Comparison of ENCODE assay signal across 8 cellular contexts in genomic region chr7:112937651-112938390, GRCh38.
DNase-seq lines count a peak whose midpoint lies in the region; ATAC-seq and TF ChIP-seq lines count a peak whose summit lies in the region.

No MANE protein-coding gene starts in this region.

- peaks cover 10% of the 10 kb centered on the region for H3K36me3 Mint-ChIP-seq in activated CD8-positive, alpha-beta memory T cell treated with anti-CD3 and anti-CD28 coated beads, Interleukin-2, amount 10 ng/mL, durations not matched to agents 7 days and 5 days

- H3K27ac ChIP-seq in SK-N-SH (ENCODE audit: low read depth in 2 of 2, low read length in 1 of 2) (peak overlapping the region in 1 of 2 experiments; percentile 72; a peak in 1 of 4 replicates), fibroblast of lung (ENCODE audit: insufficient read depth, low read length) (peak overlapping the region; percentile 83), skeletal muscle tissue (ENCODE audit: low read depth, low read length) (no peak overlapping the region)

- POLR2A ChIA-PET in SK-N-SH (lab: Yijun Ruan, JAX): no interaction called here

- H3K27me3 ChIP-seq in SK-N-SH (ENCODE audit: insufficient read depth) (no peaks in the 10 kb centered on the region), fibroblast of lung (ENCODE audit: control insufficient read depth, insufficient read depth, low read length) (no peaks in the 10 kb centered on the region), skeletal muscle tissue (ENCODE audit: control insufficient read depth in 3 of 3, insufficient read depth in 3 of 3, low read length in 3 of 3) (no peaks in the 10 kb centered on the region)

- peak overlapping the region; percentile 77 for H3K4me3 Mint-ChIP-seq in activated CD8-positive, alpha-beta memory T cell treated with anti-CD3 and anti-CD28 coated beads, Interleukin-2, amount 10 ng/mL, durations not matched to agents 7 days and 5 days

- no peak overlapping the region for H3K27ac Mint-ChIP-seq in activated CD8-positive, alpha-beta memory T cell treated with anti-CD3 and anti-CD28 coated beads, Interleukin-2, amount 10 ng/mL, durations not matched to agents 7 days and 5 days

- H3K79me2 ChIP-seq in SK-N-SH (ENCODE audit: insufficient read depth): peaks cover 59% of the 10 kb centered on the region
- peaks cover 13% of the 10 kb centered on the region for H3K79me2 ChIP-seq in fibroblast of lung (ENCODE audit: control insufficient read depth, insufficient read depth, low read length)

- H4K20me1 ChIP-seq in SK-N-SH (ENCODE audit: insufficient read depth) (no peaks in the 10 kb centered on the region; the same call in 1 of the 2 replicates), fibroblast of lung (ENCODE audit: control insufficient read depth, extremely low read depth, insufficient read depth, low read length) (no peaks in the 10 kb centered on the region)

- no peaks in the 10 kb centered on the region for H3K27me3 Mint-ChIP-seq in activated CD8-positive, alpha-beta memory T cell treated with anti-CD3 and anti-CD28 coated beads, Interleukin-2, amount 10 ng/mL, durations not matched to agents 7 days and 5 days

- H3K9me3 ChIP-seq in SK-N-SH (no peaks in the 10 kb centered on the region), fibroblast of lung (ENCODE audit: control insufficient read depth, insufficient read depth, low read depth, low read length) (no peaks in the 10 kb centered on the region), skeletal muscle tissue (ENCODE audit: control insufficient read depth in 3 of 3, low read length in 3 of 3) (no peaks in the 10 kb centered on the region)

- TF ChIP-seq EP300 in SK-N-SH (IDR thresholded peaks at IDR 0.05; ENCODE audit: borderline replicate concordance in 1 of 2, low read depth in 1 of 2, low read length in 1 of 2): no peak

- H3K4me1 Mint-ChIP-seq in activated CD8-positive, alpha-beta memory T cell treated with anti-CD3 and anti-CD28 coated beads, Interleukin-2, amount 10 ng/mL, durations not matched to agents 7 days and 5 days: peaks cover 29% of the 10 kb centered on the region

- DNase-seq in activated CD8-positive, alpha-beta memory T cell treated with anti-CD3 and anti-CD28 coated beads, Interleukin-2, amount 10 ng/mL, durations not matched to agents 7 days and 5 days: no peak
- DNase-seq in activated CD8-positive, alpha-beta memory T cell treated with anti-CD3 and anti-CD28 coated beads, Interleukin-2, amount 50 U/mL, for 4 hours: no peak
- DNase-seq in SK-N-SH (no peak), fibroblast of lung (ENCODE audit: low read depth in 2 of 2) (peak; percentile 15 to 59), sciatic nerve (ENCODE audit: low spot score) (no peak), mucosa of gallbladder (ENCODE audit: low spot score) (no peak)

- no peaks in the 10 kb centered on the region for H3K9me3 Mint-ChIP-seq in activated CD8-positive, alpha-beta memory T cell treated with anti-CD3 and anti-CD28 coated beads, Interleukin-2, amount 10 ng/mL, durations not matched to agents 7 days and 5 days (ENCODE audit: low read depth)

- WGBS in SK-N-SH (ENCODE audit: low lambda C conversion rate): 91% methylated on average over 3 of the region's 3 CpGs

- peaks cover 20 to 33% of the 10 kb centered on the region in 2 experiments for H3K36me3 ChIP-seq in SK-N-SH (replicated peaks in 1 of 2; ENCODE audit: control insufficient read depth in 1 of 2, insufficient read depth in 2 of 2, low read length in 1 of 2)
- H3K36me3 ChIP-seq in fibroblast of lung (ENCODE audit: control insufficient read depth, insufficient read depth, low read length): no peaks in the 10 kb centered on the region
- no peaks in the 10 kb centered on the region for H3K36me3 ChIP-seq in skeletal muscle tissue (ENCODE audit: control insufficient read depth in 3 of 3, insufficient read depth in 3 of 3, low read length in 3 of 3)

- no peaks in the 10 kb centered on the region for H3F3A ChIP-seq in SK-N-SH (replicated peaks; ENCODE audit: insufficient read depth)

- H3K4me3 ChIP-seq in SK-N-SH (ENCODE audit: low read depth in 2 of 2, low read length in 1 of 2): peak overlapping the region; percentile 77 to 98; a peak in 3 of 4 replicates
- peak overlapping the region; percentile 9 to 91 (median 84) for H3K4me3 ChIP-seq in fibroblast of lung (replicated peaks in 1 of 4; ENCODE audit: control extremely low read depth in 1 of 4, insufficient read depth in 1 of 4, low read depth in 3 of 4, low read length in 4 of 4)
- H3K4me3 ChIP-seq in skeletal muscle tissue (ENCODE audit: low read length in 3 of 3): peak overlapping the region in 1 of 3 donors; percentile 26

- no peak overlapping the region for H2AFZ ChIP-seq in SK-N-SH (ENCODE audit: low read depth)
- no peak overlapping the region for H2AFZ ChIP-seq in fibroblast of lung (ENCODE audit: low read length)

- H3K4me2 ChIP-seq in SK-N-SH: peak overlapping the region; percentile 94
- peak overlapping the region; percentile 93 for H3K4me2 ChIP-seq in fibroblast of lung (ENCODE audit: extremely low read depth, insufficient read depth, low read length)

- peak overlapping the region; percentile 82 for H3K9ac ChIP-seq in SK-N-SH
- H3K9ac ChIP-seq in fibroblast of lung (ENCODE audit: insufficient read depth, low read length): peak overlapping the region; percentile 76
- peak overlapping the region in 2 of 3 donors; percentile 4 to 82 for H3K9ac ChIP-seq in skeletal muscle tissue (ENCODE audit: low read depth in 1 of 3, low read length in 3 of 3)

- CTCF ChIA-PET in activated CD8-positive, alpha-beta memory T cell treated with anti-CD3 and anti-CD28 coated beads, Interleukin-2, amount 10 ng/mL, durations not matched to agents 7 days and 5 days (lab: Charles Lee): no interaction called here
- CTCF ChIA-PET in SK-N-SH (lab: Yijun Ruan, JAX): interaction anchor here (0.6 to 1.4 kb wide), 3 partner anchors 13 to 351 kb away, joined by 3 to 4 read pairs (median 3); no protein-coding TSS in a partner anchor

- no peak for TF ChIP-seq CTCF in SK-N-SH (IDR thresholded peaks at IDR 0.05)
- TF ChIP-seq CTCF in fibroblast of lung (conservative IDR thresholded peaks at IDR 0.05 in 1 of 2, IDR thresholded peaks at IDR 0.05 in 1 of 2; ENCODE audit: low read depth in 1 of 2, low read length in 2 of 2): no peak

- H3K4me1 ChIP-seq in SK-N-SH (ENCODE audit: control insufficient read depth in 1 of 2, insufficient read depth in 2 of 2, low read depth in 1 of 2, low read length in 1 of 2) (peaks cover 0 to 36% of the 10 kb centered on the region in 2 experiments; a peak in 2 of 4 replicates), fibroblast of lung (ENCODE audit: control insufficient read depth, extremely low read depth, insufficient read depth, low read length) (no peaks in the 10 kb centered on the region), skeletal muscle tissue (ENCODE audit: control insufficient read depth in 3 of 3, insufficient read depth in 3 of 3, low read length in 3 of 3) (peaks cover 9 to 16% (median 11%) of the 10 kb centered on the region in 3 donors)

- no peaks in the 10 kb centered on the region for H3K9me2 ChIP-seq in SK-N-SH

- ATAC-seq in activated CD8-positive, alpha-beta memory T cell treated with anti-CD3 and anti-CD28 coated beads, Interleukin-2, amount 10 ng/mL, durations not matched to agents 7 days and 5 days: no peak
- ATAC-seq in sciatic nerve (no peak), HG02763 (IDR thresholded peaks at IDR 0.05; ENCODE audit: unreplicated experiment) (no peak)

- no peak for TF ChIP-seq RAD21 in SK-N-SH (IDR thresholded peaks at IDR 0.05; ENCODE audit: low read length)

- intact Hi-C loops in sciatic nerve (cut with DNase I): no loop called here

TF ChIP-seq in SK-N-SH, 30 proteins besides CTCF, POLR2A, EP300 and RAD21:
- TF ChIP-seq MXI1 (IDR thresholded peaks at IDR 0.05; ENCODE audit: low read depth, low read length): no peak
- peak; percentile 59; the same call in 1 of the 2 replicates for TF ChIP-seq RFX5 (IDR thresholded peaks at IDR 0.05; ENCODE audit: low read length)
TF ChIP-seq in SK-N-SH: peak in this region for 1.

Comparison
In these comparisons a context has a peak if more than half of its experiments do, and no peak if none do; other contexts are left out.
1. DNase-seq: peak in fibroblast of lung (2 of 2); none in activated CD8-positive, alpha-beta memory T cell treated with anti-CD3 and anti-CD28 coated beads, Interleukin-2, amount 10 ng/mL, durations not matched to agents 7 days and 5 days (single experiment), activated CD8-positive, alpha-beta memory T cell treated with anti-CD3 and anti-CD28 coated beads, Interleukin-2, amount 50 U/mL, for 4 hours (single experiment), SK-N-SH (single experiment), sciatic nerve (single experiment) and mucosa of gallbladder (single experiment).
2. Peak in every context shown above with its lines, with median percentiles within 50 percentile points of each other: H3K9ac ChIP-seq.